ENCODE assay signal across 1 cellular context in genomic region chr12:104275689-104276088, GRCh38.
TF ChIP-seq lines count a peak whose summit lies in the region.

No MANE protein-coding gene starts in this region.

TF ChIP-seq in HepG2, 621 proteins besides CTCF, POLR2A, EP300 and RAD21 (continued from another document):
- no peak for TF ChIP-seq ZNF451 (CRISPR knock-in tag; IDR thresholded peaks at IDR 0.05)
- no peak for TF ChIP-seq ZNF773 (CRISPR knock-in tag; IDR thresholded peaks at IDR 0.05; ENCODE audit: borderline replicate concordance)
- TF ChIP-seq ZSCAN29 (CRISPR knock-in tag; conservative IDR thresholded peaks at IDR 0.05), result no peak
- TF ChIP-seq ZNF12 (CRISPR knock-in tag; IDR thresholded peaks at IDR 0.05), result no peak
- TF ChIP-seq CERS6 (CRISPR knock-in tag; IDR thresholded peaks at IDR 0.05), result no peak
- no peak for TF ChIP-seq ZNF609 (CRISPR knock-in tag; IDR thresholded peaks at IDR 0.05; ENCODE audit: borderline replicate concordance)
- TF ChIP-seq SKI (IDR thresholded peaks at IDR 0.05; ENCODE audit: partially characterized antibody), result no peak
- TF ChIP-seq ZNF597 (CRISPR knock-in tag; IDR thresholded peaks at IDR 0.05), result no peak
- TF ChIP-seq HOXD1 (CRISPR knock-in tag; IDR thresholded peaks at IDR 0.05), result no peak
